ENCODE assay signal across 8 cellular contexts in genomic region chr17:12020595-12021590, GRCh38. TPM values are rescaled to one million over a fixed set of nuclear protein-coding genes. Genes with fewer than 3 reads are reported as not detected.
DNase-seq lines count a peak whose midpoint lies in the region; ATAC-seq and TF ChIP-seq lines count a peak whose summit lies in the region.

Gene MAP2K4 (plus strand): TSS chr17:12020877. CDS start chr17:12020887, 10 bp downstream.

- peak; percentile 92 for ATAC-seq in GM21381 (IDR thresholded peaks at IDR 0.05; ENCODE audit: unreplicated experiment)
- ATAC-seq in PC-3: peak; percentile 88
- ATAC-seq in esophagus mucosa: peak; percentile 99

- H3K79me2 ChIP-seq in PC-3 (ENCODE audit: low read length): peaks cover 49% of the 10 kb centered on the region

- H3K9me2 ChIP-seq in PC-3 (replicated peaks; ENCODE audit: low read length): no peaks in the 10 kb centered on the region

- H2AFZ ChIP-seq in PC-3 (ENCODE audit: low read length): peak within 1 kb of the TSS; percentile 81

- no TSS peak for BruUV-seq in PC-3 (replicated peaks; lab: Mats Ljungman, UMichigan)

- H3K36me3 ChIP-seq in PC-3 (ENCODE audit: low read depth, low read length) (no peaks in the 10 kb centered on the region), muscle layer of duodenum (ENCODE audit: control insufficient read depth in 1 of 2, insufficient read depth in 2 of 2, low read length in 2 of 2) (no peaks in the 10 kb centered on the region)

- peak within 1 kb of the TSS; percentile 81 for H3K4me2 ChIP-seq in PC-3 (ENCODE audit: low read length)

- peak within 1 kb of the TSS; percentile 82 for H3K27ac Mint-ChIP-seq in activated T-cell treated with anti-CD3 and anti-CD28 coated beads, Interleukin-2, amount 50 U/mL, for 24 hours

- H3K36me3 Mint-ChIP-seq in activated T-cell treated with anti-CD3 and anti-CD28 coated beads, Interleukin-2, amount 50 U/mL, for 24 hours (ENCODE audit: low read depth): peaks cover 6% of the 10 kb centered on the region

- DNase-seq in D341Med (ENCODE audit: low spot score): peak; percentile 95
- DNase-seq in HUDEP-2 (lab: John Stamatoyannopoulos, UW; ENCODE audit: unreplicated experiment in 76 of 76): peak in 70 of 76 experiments; percentile 12 to 93 (median 78)
- DNase-seq in PC-3: peak; percentile 93
- DNase-seq in activated T-cell treated with anti-CD3 and anti-CD28 coated beads, Interleukin-2, amount 50 U/mL, for 24 hours: peak; percentile 99
- DNase-seq in stimulated activated CD8-positive, alpha-beta memory T cell treated with anti-CD3 and anti-CD28 coated beads, Interleukin-7, amount 100 ng/mL, for 24 hours (ENCODE audit: low read depth): peak; percentile 91

- no peak for TF ChIP-seq CTCF in PC-3 (conservative IDR thresholded peaks at IDR 0.05; ENCODE audit: low read depth, low read length)

- H3K4me1 ChIP-seq in PC-3 (ENCODE audit: insufficient read depth, low read length): peaks cover 45% of the 10 kb centered on the region
- peaks cover 5 to 20% of the 10 kb centered on the region in 2 donors for H3K4me1 ChIP-seq in muscle layer of duodenum (ENCODE audit: control insufficient read depth in 1 of 2, insufficient read depth in 2 of 2, low read length in 2 of 2)

- peak within 1 kb of the TSS; percentile 79 for H3K4me3 Mint-ChIP-seq in activated T-cell treated with anti-CD3 and anti-CD28 coated beads, Interleukin-2, amount 50 U/mL, for 24 hours

- peaks cover 3% of the 10 kb centered on the region for H3F3A ChIP-seq in PC-3 (ENCODE audit: low read length, unreplicated experiment)

- H3K9me3 ChIP-seq in PC-3 (ENCODE audit: low read length) (no peaks in the 10 kb centered on the region), muscle layer of duodenum (ENCODE audit: control insufficient read depth in 1 of 2, low read length in 2 of 2) (no peaks in the 10 kb centered on the region)

- POLR2A ChIA-PET in PC-3 (lab: Charles Lee; ENCODE audit: unreplicated experiment): interaction anchor here (0.5 to 1.6 kb wide), 2 partner anchors 13 to 24 kb away, joined by 3 to 23 read pairs; partner anchors contain the start of gene ZNF18

- H3K27ac ChIP-seq in PC-3 (ENCODE audit: low read length) (no peak within 1 kb of the TSS), muscle layer of duodenum (ENCODE audit: low read length) (no peak within 1 kb of the TSS)

- H3K4me3 ChIP-seq in PC-3 (ENCODE audit: low read length) (peak within 1 kb of the TSS; percentile 83), muscle layer of duodenum (ENCODE audit: low read depth in 1 of 2, low read length in 2 of 2) (peak within 1 kb of the TSS; percentile 69 to 79)

- H3K27me3 Mint-ChIP-seq in activated T-cell treated with anti-CD3 and anti-CD28 coated beads, Interleukin-2, amount 50 U/mL, for 24 hours: no peaks in the 10 kb centered on the region

- H3K27me3 ChIP-seq in PC-3 (ENCODE audit: low read length): no peaks in the 10 kb centered on the region
- H3K27me3 ChIP-seq in muscle layer of duodenum (ENCODE audit: low read depth, low read length): no peaks in the 10 kb centered on the region

- CTCF ChIA-PET in PC-3 (lab: Charles Lee): interaction anchor here (0.6 kb wide), 1 partner anchor 24 kb away, joined by 3 read pairs; the partner anchor contains the start of gene ZNF18

- peaks cover 50% of the 10 kb centered on the region for H3K4me1 Mint-ChIP-seq in activated T-cell treated with anti-CD3 and anti-CD28 coated beads, Interleukin-2, amount 50 U/mL, for 24 hours (ENCODE audit: low read depth)

- H3K9ac ChIP-seq in PC-3 (ENCODE audit: low read length): peak within 1 kb of the TSS; percentile 83

- intact Hi-C loops in PC-3 (cut with micrococcal nuclease): no loop called here

- H4K20me1 ChIP-seq in PC-3 (ENCODE audit: low read length): peaks cover 40% of the 10 kb centered on the region

- no peaks in the 10 kb centered on the region for H3K9me3 Mint-ChIP-seq in activated T-cell treated with anti-CD3 and anti-CD28 coated beads, Interleukin-2, amount 50 U/mL, for 24 hours

RNA-seq across cellular contexts. Expression of gene MAP2K4, which starts in this region (rescaled TPM):
- total RNA-seq in PC-3 (2014; rRNA removed): 33.9 and 35.5 TPM in 2 replicates
- total RNA-seq in esophagus mucosa: 29.7 TPM
